29 cellular contexts compared by ENCODE assay signal in the genomic region with DNA sequence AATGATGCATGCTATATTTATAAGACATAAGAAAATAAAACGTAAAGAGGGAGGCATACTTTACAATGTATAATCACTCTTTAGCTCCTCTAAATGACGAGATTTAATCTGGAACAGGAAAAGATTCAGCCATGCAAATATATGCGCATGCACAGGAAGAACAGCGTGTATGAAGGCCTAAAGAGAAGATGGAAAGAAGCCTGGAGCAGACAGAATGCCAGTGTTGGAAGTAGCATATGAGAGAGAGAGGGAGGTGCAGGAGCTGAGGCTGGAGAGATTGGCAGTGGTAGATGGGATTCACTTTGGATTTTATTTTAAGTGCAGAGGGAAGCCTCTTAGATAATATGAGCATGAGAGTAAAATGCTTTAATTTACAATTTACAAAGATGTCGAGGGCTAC.
"Had no signal": no experiment of that assay in that cellular context is flagged by ENCODE, and none has a peak within 500 bp of the region (broad histone marks: within the 10 kb centered on the region; RNA-seq: fewer than 3 reads in every experiment).

No MANE protein-coding gene starts in this region.

- DNase-seq: activated CD4-positive, alpha-beta memory T cell treated with anti-CD3 and anti-CD28 coated beads for 36 hours; activated CD4-positive, alpha-beta T cell treated with anti-CD3 and anti-CD28 coated beads, Interleukin-2, amount 10 ng/mL, durations not matched to agents 24 days and 14 days; activated CD8-positive, alpha-beta memory T cell treated with anti-CD3 and anti-CD28 coated beads, Interleukin-2, amount 50 U/mL, for 4 hours; activated effector memory CD4-positive, alpha-beta T cell treated with anti-CD3 and anti-CD28 coated beads, Interleukin-2, amount 50 U/mL, for 16 hours; activated naive CD4-positive, alpha-beta T cell treated with anti-CD3 and anti-CD28 coated beads for 36 hours; activated naive CD8-positive, alpha-beta T cell treated with anti-CD3 and anti-CD28 coated beads for 36 hours; activated T-cell treated with anti-CD3 and anti-CD28 coated beads, Interleukin-2, amount 50 U/mL, for 1 hour; adrenal gland; aorta; body of pancreas; effector memory CD8-positive, alpha-beta T cell; erythroblast; gastrocnemius medialis; left cardiac atrium; left ventricle myocardium superior; naive thymus-derived CD4-positive, alpha-beta T cell; posterior cingulate gyrus; right cardiac atrium; stimulated activated CD4-positive, alpha-beta T cell treated with anti-CD3 and anti-CD28 coated beads, Interleukin-15, amount 100 ng/mL, for 24 hours; stimulated activated CD4-positive, alpha-beta T cell treated with anti-CD3 and anti-CD28 coated beads, Interleukin-2, amount 100 ng/mL, for 24 hours; stimulated activated naive B cell treated with anti-CD40 and anti-IgM and Interleukin-4, amounts not matched to agents 10 μg/mL and 1 μg/mL and 100 μg/mL, for 72 hours; stomach; T-helper 2 cell had no signal

- H3K4me1 ChIP-seq: adrenal gland, body of pancreas, gastrocnemius medialis, tibial nerve had no signal

- H3K27me3 ChIP-seq: adrenal gland, body of pancreas, cardiac muscle cell, gastrocnemius medialis, hepatocyte, stomach, tibial nerve had no signal

- H3K4me1 Mint-ChIP-seq: activated CD4-positive, alpha-beta T cell treated with anti-CD3 and anti-CD28 coated beads, Interleukin-2, amount 10 ng/mL, durations not matched to agents 24 days and 14 days; activated naive CD8-positive, alpha-beta T cell treated with anti-CD3 and anti-CD28 coated beads for 36 hours; naive thymus-derived CD4-positive, alpha-beta T cell; stimulated activated naive B cell treated with anti-CD40 and anti-IgM and Interleukin-4, amounts not matched to agents 10 μg/mL and 1 μg/mL and 100 μg/mL, for 72 hours had no signal

- H3K36me3 Mint-ChIP-seq: activated CD4-positive, alpha-beta memory T cell treated with anti-CD3 and anti-CD28 coated beads for 36 hours; activated naive CD8-positive, alpha-beta T cell treated with anti-CD3 and anti-CD28 coated beads for 36 hours; naive thymus-derived CD4-positive, alpha-beta T cell; stimulated activated naive B cell treated with anti-CD40 and anti-IgM and Interleukin-4, amounts not matched to agents 10 μg/mL and 1 μg/mL and 100 μg/mL, for 72 hours had no signal

- H3K27ac Mint-ChIP-seq: activated CD4-positive, alpha-beta memory T cell treated with anti-CD3 and anti-CD28 coated beads for 36 hours; activated CD4-positive, alpha-beta T cell treated with anti-CD3 and anti-CD28 coated beads, Interleukin-2, amount 10 ng/mL, durations not matched to agents 24 days and 14 days; activated naive CD4-positive, alpha-beta T cell treated with anti-CD3 and anti-CD28 coated beads for 36 hours; activated naive CD8-positive, alpha-beta T cell treated with anti-CD3 and anti-CD28 coated beads for 36 hours; activated T-helper 1 cell treated with anti-CD3 and anti-CD28 coated beads, Interleukin-12 subunit alpha, Interleukin-12 subunit beta, Interleukin-2, Interleukin-4 antibody, amounts not matched to agents 30 ng/mL and 10 ng/mL and 1 ng/mL, durations not matched to agents 14 hours and 24 hours and 36 hours; effector memory CD8-positive, alpha-beta T cell; mesothelial cell of epicardium; naive thymus-derived CD4-positive, alpha-beta T cell; stimulated activated naive B cell treated with anti-CD40 and anti-IgM and Interleukin-4, amounts not matched to agents 10 μg/mL and 1 μg/mL and 100 μg/mL, for 72 hours had no signal

- H3K27me3 Mint-ChIP-seq: activated CD4-positive, alpha-beta memory T cell treated with anti-CD3 and anti-CD28 coated beads for 36 hours; activated CD4-positive, alpha-beta T cell treated with anti-CD3 and anti-CD28 coated beads, Interleukin-2, amount 10 ng/mL, durations not matched to agents 24 days and 14 days; activated naive CD8-positive, alpha-beta T cell treated with anti-CD3 and anti-CD28 coated beads for 36 hours; effector memory CD8-positive, alpha-beta T cell; naive thymus-derived CD4-positive, alpha-beta T cell; stimulated activated naive B cell treated with anti-CD40 and anti-IgM and Interleukin-4, amounts not matched to agents 10 μg/mL and 1 μg/mL and 100 μg/mL, for 72 hours had no signal

- H3K36me3 ChIP-seq: adrenal gland, cardiac muscle cell, gastrocnemius medialis, stomach, tibial nerve had no signal

- H3K9me3 ChIP-seq: adrenal gland, body of pancreas, gastrocnemius medialis, stomach, tibial nerve had no signal

- H3K4me3 Mint-ChIP-seq: activated CD4-positive, alpha-beta memory T cell treated with anti-CD3 and anti-CD28 coated beads for 36 hours; activated CD4-positive, alpha-beta T cell treated with anti-CD3 and anti-CD28 coated beads, Interleukin-2, amount 10 ng/mL, durations not matched to agents 24 days and 14 days; activated naive CD4-positive, alpha-beta T cell treated with anti-CD3 and anti-CD28 coated beads for 36 hours; activated naive CD8-positive, alpha-beta T cell treated with anti-CD3 and anti-CD28 coated beads for 36 hours; activated T-helper 1 cell treated with anti-CD3 and anti-CD28 coated beads, Interleukin-12 subunit alpha, Interleukin-12 subunit beta, Interleukin-2, Interleukin-4 antibody, amounts not matched to agents 30 ng/mL and 10 ng/mL and 1 ng/mL, durations not matched to agents 14 hours and 24 hours and 36 hours; effector memory CD8-positive, alpha-beta T cell; mesothelial cell of epicardium; naive thymus-derived CD4-positive, alpha-beta T cell; stimulated activated naive B cell treated with anti-CD40 and anti-IgM and Interleukin-4, amounts not matched to agents 10 μg/mL and 1 μg/mL and 100 μg/mL, for 72 hours had no signal

- H3K4me3 ChIP-seq: adrenal gland, body of pancreas, cardiac muscle cell, coronary artery, gastrocnemius medialis, hepatocyte, stomach, tibial nerve had no signal

- H3K9me3 Mint-ChIP-seq: activated CD4-positive, alpha-beta T cell treated with anti-CD3 and anti-CD28 coated beads, Interleukin-2, amount 10 ng/mL, durations not matched to agents 24 days and 14 days; activated T-helper 1 cell treated with anti-CD3 and anti-CD28 coated beads, Interleukin-12 subunit alpha, Interleukin-12 subunit beta, Interleukin-2, Interleukin-4 antibody, amounts not matched to agents 30 ng/mL and 10 ng/mL and 1 ng/mL, durations not matched to agents 14 hours and 24 hours and 36 hours had no signal

- H3K27ac ChIP-seq: adrenal gland, body of pancreas, cardiac muscle cell, coronary artery, gastrocnemius medialis, hepatocyte, stomach, tibial nerve had no signal
